Comparison of ENCODE assay signal across 7 cellular contexts in the genomic region with DNA sequence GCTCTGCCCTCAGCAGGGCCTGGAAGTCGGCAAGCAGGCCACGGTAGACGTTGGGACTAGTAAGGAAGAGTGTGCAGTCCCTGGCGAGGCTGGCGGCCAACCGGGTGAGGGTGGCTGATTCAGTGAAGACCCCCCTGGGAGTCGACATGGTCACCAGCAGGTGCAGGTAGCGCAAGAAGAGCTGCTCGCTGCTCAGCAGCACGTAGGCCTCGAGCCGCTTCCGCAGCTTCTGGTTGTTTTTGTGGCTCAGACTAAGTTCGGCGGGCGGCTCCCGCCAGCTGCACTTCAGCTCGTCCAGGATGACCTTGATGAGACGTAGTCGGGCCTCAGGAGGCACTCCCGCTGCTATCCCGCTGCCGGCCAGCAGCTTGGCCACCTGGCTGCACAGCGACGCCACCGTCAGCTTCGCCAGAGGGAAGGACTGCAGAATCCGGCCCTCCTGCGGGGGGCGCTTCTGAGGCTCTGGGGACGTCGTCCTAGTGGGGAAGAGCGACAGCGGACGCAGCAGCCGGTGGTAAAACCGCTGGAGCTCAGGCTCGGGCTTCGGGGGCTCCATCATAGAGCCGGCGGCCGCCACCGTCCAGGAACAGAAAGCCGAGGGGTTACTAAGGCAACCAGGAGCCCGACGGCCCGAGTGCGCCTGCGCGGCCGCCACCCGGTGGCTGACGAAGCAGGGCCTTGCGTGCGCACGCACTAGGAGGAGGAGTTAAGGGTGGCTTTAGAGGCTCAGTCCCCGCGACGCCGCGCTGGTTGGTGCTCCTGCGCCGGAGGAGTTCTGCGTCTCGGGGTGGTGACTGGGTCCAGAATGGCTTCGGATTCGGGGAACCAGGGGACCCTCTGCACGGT. TPM values are rescaled to one million over a fixed set of nuclear protein-coding genes. Genes with fewer than 3 reads are reported as not detected.
DNase-seq lines count a peak whose midpoint lies in the region; ATAC-seq and TF ChIP-seq lines count a peak whose summit lies in the region.

Gene CCDC87, minus strand, starts transcription at position 607 of the 846 bp plus-strand sequence. Its CDS starts 48 bp downstream, at position 559.
A gene with protein sequence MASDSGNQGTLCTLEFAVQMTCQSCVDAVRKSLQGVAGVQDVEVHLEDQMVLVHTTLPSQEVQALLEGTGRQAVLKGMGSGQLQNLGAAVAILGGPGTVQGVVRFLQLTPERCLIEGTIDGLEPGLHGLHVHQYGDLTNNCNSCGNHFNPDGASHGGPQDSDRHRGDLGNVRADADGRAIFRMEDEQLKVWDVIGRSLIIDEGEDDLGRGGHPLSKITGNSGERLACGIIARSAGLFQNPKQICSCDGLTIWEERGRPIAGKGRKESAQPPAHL (plus strand): TSS at position 729 of the 846 bp plus-strand sequence. CDS start 77 bp downstream, at position 806.

- intact Hi-C loops in ascending aorta (cut with DNase I) = loop anchor here (1.0 kb wide), 3 partner anchors 24 to 85 kb away; partner anchors contain the start of genes RBM14, RBM4 and RBM4B

- H3K9me3 ChIP-seq in T-helper 17 cell (ENCODE audit: control insufficient read depth, low read length, poor library complexity, severe bottlenecking) (no peaks in the 10 kb centered on the region), ascending aorta (no peaks in the 10 kb centered on the region)

- H3K27ac Mint-ChIP-seq in T-helper 17 cell = peak within 1 kb of the TSS; percentile 100

- peak; percentile 50 for ATAC-seq in GM18499 (IDR thresholded peaks at IDR 0.05; ENCODE audit: insufficient read depth, unreplicated experiment)
- peak; percentile 79 for ATAC-seq in HG02938 (IDR thresholded peaks at IDR 0.05; ENCODE audit: unreplicated experiment)
- peak; percentile 97 for ATAC-seq in T-helper 17 cell

- H3K4me3 Mint-ChIP-seq in T-helper 17 cell = peak within 1 kb of the TSS; percentile 100

- peaks cover 2% of the 10 kb centered on the region for H3K36me3 Mint-ChIP-seq in T-helper 17 cell (ENCODE audit: low read depth)

- TF ChIP-seq CTCF in ascending aorta (IDR thresholded peaks at IDR 0.05) (peak; percentile 74 to 93 (median 76)), retinal pigment epithelial cell (conservative IDR thresholded peaks at IDR 0.05; ENCODE audit: low read depth, low read length) (peak; percentile 63)

- H3K4me3 ChIP-seq in ascending aorta (peak within 1 kb of the TSS; percentile 70 to 82), retinal pigment epithelial cell (ENCODE audit: low read length) (peak within 1 kb of the TSS; percentile 64)

- DNase-seq in NCI-H1694 treated with DMSO at 0.1 percent for 48 hours (lab: John Stamatoyannopoulos, UW) = peak; percentile 85
- peak; percentile 98 to 100 (median 99) for DNase-seq in T-helper 17 cell
- peak; percentile 90 to 99 for DNase-seq in ascending aorta (ENCODE audit: low spot score in 2 of 2)
- DNase-seq in hepatic stellate cell (ENCODE audit: low spot score) = peak; percentile 100
- peak; percentile 71 for DNase-seq in retinal pigment epithelial cell (ENCODE audit: low read depth)

- no peaks in the 10 kb centered on the region for H3K36me3 ChIP-seq in ascending aorta

- peaks cover 5 to 22% of the 10 kb centered on the region in 2 donors for H3K4me1 ChIP-seq in ascending aorta

- peaks cover 24% of the 10 kb centered on the region for H3K4me1 Mint-ChIP-seq in T-helper 17 cell

- peak within 1 kb of the TSS; percentile 66 to 69 for H3K27ac ChIP-seq in ascending aorta

- no peaks in the 10 kb centered on the region for H3K27me3 ChIP-seq in ascending aorta

- H3K27me3 Mint-ChIP-seq in T-helper 17 cell = no peaks in the 10 kb centered on the region

RNA-seq across cellular contexts. Expression of gene CCDC87, which starts in this region (rescaled TPM):
- total RNA-seq in T-helper 17 cell (1 to 10 TPM in 1 of 2 donors, under 1 TPM in 1; 0.63 to 2.3 TPM), ascending aorta (0.21 TPM)

RNA-seq across cellular contexts. Expression of the second gene that starts in this region (rescaled TPM):
- total RNA-seq in T-helper 17 cell = 10 to 100 TPM; 23.1 to 23.4 TPM
- 50.4 TPM for total RNA-seq in ascending aorta

Comparison
In these comparisons a context has a peak if more than half of its experiments do, and no peak if none do; other contexts are left out.
1. Peak in every context shown above with its lines: DNase-seq, ATAC-seq, H3K4me3 ChIP-seq and H3K27ac ChIP-seq.